ENCODE assay signal across 8 cellular contexts in genomic region chrX:68433155-68433980, GRCh38. TPM values are rescaled to one million over a fixed set of nuclear protein-coding genes. Genes with fewer than 3 reads are reported as not detected.
DNase-seq lines count a peak whose midpoint lies in the region; ATAC-seq, FAIRE-seq and TF ChIP-seq lines count a peak whose summit lies in the region.

A gene with protein sequence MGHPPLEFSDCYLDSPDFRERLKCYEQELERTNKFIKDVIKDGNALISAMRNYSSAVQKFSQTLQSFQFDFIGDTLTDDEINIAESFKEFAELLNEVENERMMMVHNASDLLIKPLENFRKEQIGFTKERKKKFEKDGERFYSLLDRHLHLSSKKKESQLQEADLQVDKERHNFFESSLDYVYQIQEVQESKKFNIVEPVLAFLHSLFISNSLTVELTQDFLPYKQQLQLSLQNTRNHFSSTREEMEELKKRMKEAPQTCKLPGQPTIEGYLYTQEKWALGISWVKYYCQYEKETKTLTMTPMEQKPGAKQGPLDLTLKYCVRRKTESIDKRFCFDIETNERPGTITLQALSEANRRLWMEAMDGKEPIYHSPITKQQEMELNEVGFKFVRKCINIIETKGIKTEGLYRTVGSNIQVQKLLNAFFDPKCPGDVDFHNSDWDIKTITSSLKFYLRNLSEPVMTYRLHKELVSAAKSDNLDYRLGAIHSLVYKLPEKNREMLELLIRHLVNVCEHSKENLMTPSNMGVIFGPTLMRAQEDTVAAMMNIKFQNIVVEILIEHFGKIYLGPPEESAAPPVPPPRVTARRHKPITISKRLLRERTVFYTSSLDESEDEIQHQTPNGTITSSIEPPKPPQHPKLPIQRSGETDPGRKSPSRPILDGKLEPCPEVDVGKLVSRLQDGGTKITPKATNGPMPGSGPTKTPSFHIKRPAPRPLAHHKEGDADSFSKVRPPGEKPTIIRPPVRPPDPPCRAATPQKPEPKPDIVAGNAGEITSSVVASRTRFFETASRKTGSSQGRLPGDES (minus strand): TSS chrX:68433495. CDS start chrX:68433020, 475 bp downstream.

- in situ Hi-C loops in ACHN (cut with HindIII; ENCODE audit: low pct_ligation_motif_present, low pct_unique_long_range_greater_than_20kb, low sequenced_read_pairs): no loop called here

- peak within 1 kb of the TSS in 1 of 2 donors; percentile 50 for H3K4me3 ChIP-seq in body of pancreas
- H3K4me3 ChIP-seq in pancreas: peak within 1 kb of the TSS; percentile 19 to 56 (median 45)

- TF ChIP-seq POLR2A in body of pancreas (IDR thresholded peaks at IDR 0.05): peak in 2 of 3 donors; percentile 20 to 65

- DNase-seq in ACHN: peak; percentile 75
- DNase-seq in OCI-M2 (lab: John Stamatoyannopoulos, UW; ENCODE audit: unreplicated experiment): peak; percentile 77
- DNase-seq in body of pancreas: peak; percentile 74 to 79 (median 77)
- DNase-seq in hepatic stellate cell (ENCODE audit: low spot score): peak; percentile 60
- peak; percentile 67 to 84 (median 73) for DNase-seq in pancreas

- H3K27ac ChIP-seq in body of pancreas: peak within 1 kb of the TSS; percentile 21 to 87 (median 76)
- H3K27ac ChIP-seq in pancreas: peak within 1 kb of the TSS; percentile 18 to 68 (median 63)

- H3K27me3 ChIP-seq in body of pancreas (no peaks in the 10 kb centered on the region), pancreas (peaks cover 0 to 7% (median 0%) of the 10 kb centered on the region in 4 donors)

- WGBS in body of pancreas, 2 donors: 0% methylated on average over 40 of the region's 57 CpGs; no CpG with 5 or more reads in 1 of the 2 donors
- 1 to 27% methylated on average over 56 to 57 of the region's 57 CpGs for WGBS in pancreas, 2 donors

- H3K9me3 ChIP-seq in body of pancreas (no peaks in the 10 kb centered on the region), pancreas (no peaks in the 10 kb centered on the region)

- intact Hi-C loops in body of pancreas (cut with DNase I) (no loop called here), pancreas (cut with DNase I) (no loop called here)

- TF ChIP-seq CTCF in body of pancreas (IDR thresholded peaks at IDR 0.05) (no peak), pancreas (IDR thresholded peaks at IDR 0.05) (no peak)

- no peak for FAIRE-seq in pancreas (lab: Jason Lieb, UNC)

- H3K36me3 ChIP-seq in body of pancreas (replicated peaks in 1 of 2; ENCODE audit: insufficient read depth in 1 of 2, low read depth in 2 of 2): no peaks in the 10 kb centered on the region
- H3K36me3 ChIP-seq in pancreas: no peaks in the 10 kb centered on the region

- peaks cover 8% of the 10 kb centered on the region for H3K4me1 ChIP-seq in body of pancreas
- H3K4me1 ChIP-seq in pancreas: no peaks in the 10 kb centered on the region

- ATAC-seq in GM18907 (IDR thresholded peaks at IDR 0.05; ENCODE audit: unreplicated experiment): peak; percentile 72
- ATAC-seq in body of pancreas: peak; percentile 93
- ATAC-seq in pancreas: peak; percentile 89 to 95 (median 94)
- ATAC-seq in HG03521 (IDR thresholded peaks at IDR 0.05; ENCODE audit: unreplicated experiment): no peak
- ATAC-seq in HG02938 (IDR thresholded peaks at IDR 0.05; ENCODE audit: unreplicated experiment): no peak

RNA-seq across cellular contexts. Expression of the gene that starts here (rescaled TPM):
- total RNA-seq in body of pancreas (1 to 10 TPM; 2.3 to 4.3 TPM), pancreas (1 to 10 TPM; 1.2 to 3.5 (median 2.5) TPM)
- 1 to 10 TPM in 1 of 2 donors, under 1 TPM in 1; 0.61 to 1.4 TPM for polyA plus RNA-seq in pancreas

Comparison
In these comparisons a context has a peak if more than half of its experiments do, and no peak if none do; other contexts are left out.
1. ATAC-seq: peak in GM18907 (single experiment), body of pancreas (single experiment) and pancreas (4 of 4); none in HG03521 (single experiment) and HG02938 (single experiment).
2. Peak in every context shown above with its lines, with median percentiles within 50 percentile points of each other: DNase-seq.